12 cellular contexts compared by ENCODE assay signal in the genomic region with DNA sequence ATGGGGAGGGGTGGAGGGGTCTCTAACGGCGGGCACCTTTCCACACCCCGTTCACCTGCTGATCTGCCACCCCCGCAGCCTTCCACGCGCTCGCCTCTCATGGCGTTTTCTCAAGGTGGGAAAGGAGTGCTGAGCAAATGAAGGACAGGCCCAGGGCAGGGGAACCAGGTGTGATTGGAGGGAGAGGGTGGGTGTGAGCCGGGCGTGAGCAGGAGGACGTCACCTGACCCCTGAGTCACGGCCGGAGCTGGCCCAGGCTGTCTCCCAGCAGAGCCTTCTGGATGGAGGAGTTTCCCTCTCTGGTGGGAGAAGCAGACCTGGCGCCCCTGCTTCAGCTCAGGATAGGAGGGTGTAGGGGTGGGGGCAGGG. TPM values are rescaled to one million over a fixed set of nuclear protein-coding genes. Genes with fewer than 3 reads are reported as not detected.
DNase-seq lines count a peak whose midpoint lies in the region; TF ChIP-seq lines count a peak whose summit lies in the region.
"Had no signal": no experiment of that assay in that cellular context is flagged by ENCODE, and none has a peak within 500 bp of the region (broad histone marks: within the 10 kb centered on the region; RNA-seq: fewer than 3 reads in every experiment).

No MANE protein-coding gene starts in this region.

- peaks cover 14 to 33% of the 10 kb centered on the region in 2 experiments for H3K4me1 Mint-ChIP-seq in H9

- no peak overlapping the region for H4K5ac ChIP-seq in H9 (ENCODE audit: insufficient read length, low read depth, low read length)

- TF ChIP-seq POLR2A in stomach (IDR thresholded peaks at IDR 0.05): no peak

- H2BK120ac ChIP-seq in H9 (ENCODE audit: low read depth, low read length, poor library complexity, severe bottlenecking): no peak overlapping the region

- H3K27ac ChIP-seq in H9 (ENCODE audit: insufficient read length, low read depth, low read length) (no peak overlapping the region), stomach (peak overlapping the region in 2 of 5 donors; percentile 20 to 50)
- H3K27ac ChIP-seq: cardiac muscle cell had no signal

- H3K27me3 ChIP-seq in H9 (ENCODE audit: insufficient read depth, low read length): no peaks in the 10 kb centered on the region
- peaks cover 0 to 50% (median 0%) of the 10 kb centered on the region in 3 donors for H3K27me3 ChIP-seq in stomach
- H3K27me3 ChIP-seq: cardiac muscle cell had no signal

- H2BK20ac ChIP-seq in H9 (ENCODE audit: low read depth, low read length, poor library complexity, severe bottlenecking): no peak overlapping the region

- TF ChIP-seq CTCF in H9 (conservative IDR thresholded peaks at IDR 0.05): no peak
- no peak for TF ChIP-seq CTCF in stomach (IDR thresholded peaks at IDR 0.05)

- H4K20me1 ChIP-seq in H9 (ENCODE audit: control insufficient read depth, insufficient read depth, insufficient read length): no peaks in the 10 kb centered on the region

- DNase-seq in H9 (peak; percentile 70), amniotic epithelial cell (ENCODE audit: low read depth) (peak; percentile 60), kidney glomerular epithelial cell (lab: John Stamatoyannopoulos, UW) (peak; percentile 63), stomach (peak; percentile 70), NCI-H128 (lab: John Stamatoyannopoulos, UW; ENCODE audit: unreplicated experiment) (no peak), HCEC 1CT (no peak)
- DNase-seq in activated CD4-positive, CD25-positive, alpha-beta regulatory T cell treated with anti-CD3 and anti-CD28 coated beads, Interleukin-2, amount 50 U/mL, for 72 hours: no peak
- DNase-seq: activated CD4-positive, CD25-positive, alpha-beta regulatory T cell; C1 segment of cervical spinal cord; stimulated activated CD4-positive, alpha-beta T cell treated with anti-CD3 and anti-CD28 coated beads, Interleukin-15, amount 100 ng/mL, for 24 hours had no signal

- no peaks in the 10 kb centered on the region for H3K23me2 ChIP-seq in H9 (ENCODE audit: insufficient read length, low read depth, low read length, poor library complexity, severe bottlenecking)

- no peak overlapping the region for H3K4ac ChIP-seq in H9 (ENCODE audit: low read depth, low read length)

- no peaks in the 10 kb centered on the region for H3K36me3 Mint-ChIP-seq in H9 (ENCODE audit: insufficient read depth in 1 of 3, low read depth in 3 of 3)
- H3K36me3 Mint-ChIP-seq: activated naive CD4-positive, alpha-beta T cell treated with anti-CD3 and anti-CD28 coated beads, Interleukin-2, amount 50 U/mL, for 72 hours had no signal

- H3K14ac ChIP-seq in H9 (ENCODE audit: insufficient read depth, low read length): peak overlapping the region; percentile 4; the same call in 1 of the 2 replicates

- no peak overlapping the region for H2BK12ac ChIP-seq in H9 (ENCODE audit: insufficient read length, low read depth, low read length)

- no peak overlapping the region for H3K4me2 ChIP-seq in H9 (ENCODE audit: insufficient read depth, insufficient read length, low read length)

- H3K9me3 ChIP-seq in H9 (ENCODE audit: control insufficient read depth, low read depth, low read length) (no peaks in the 10 kb centered on the region), stomach (no peaks in the 10 kb centered on the region)

- TF ChIP-seq EP300 in stomach (IDR thresholded peaks at IDR 0.05): no peak

- H3K27me3 Mint-ChIP-seq in H9 (ENCODE audit: low read depth): peaks cover 18% of the 10 kb centered on the region

- no peak overlapping the region for H2AFZ ChIP-seq in H9 (ENCODE audit: low read length)

- no peak overlapping the region for H3K56ac ChIP-seq in H9 (ENCODE audit: insufficient read length, low read depth, low read length)

- no peaks in the 10 kb centered on the region for H3K9me3 Mint-ChIP-seq in H9
- H3K9me3 Mint-ChIP-seq: activated naive CD4-positive, alpha-beta T cell treated with anti-CD3 and anti-CD28 coated beads, Interleukin-2, amount 50 U/mL, for 72 hours had no signal

- no peak overlapping the region for H4K91ac ChIP-seq in H9 (ENCODE audit: insufficient read length, low read depth, low read length)

- no peak overlapping the region for H3T11ph ChIP-seq in H9 (ENCODE audit: low read length)

- no peak overlapping the region for H2BK5ac ChIP-seq in H9 (ENCODE audit: insufficient read length, low read length)

- intact Hi-C loops in stomach (cut with DNase I; ENCODE audit: low total_unique reads): loop anchor here (5.0 kb wide), 1 partner anchor 41 kb away; no protein-coding TSS in a partner anchor

- peak overlapping the region; percentile 5 for H3K18ac ChIP-seq in H9 (ENCODE audit: insufficient read length, low read depth, low read length)

- H2AK5ac ChIP-seq in H9 (ENCODE audit: insufficient read length, low read length): no peak overlapping the region

- no peaks in the 10 kb centered on the region for H3K36me3 ChIP-seq in stomach
- H3K36me3 ChIP-seq: cardiac muscle cell had no signal

- H3K79me2 ChIP-seq in H9 (ENCODE audit: insufficient read depth, low read length): no peaks in the 10 kb centered on the region

- H3K4me3 Mint-ChIP-seq in H9: no peak overlapping the region

- H3K27ac Mint-ChIP-seq in H9: peak overlapping the region in 1 of 3 experiments; percentile 15; a peak in 1 of 7 replicates
- H3K27ac Mint-ChIP-seq: activated naive CD4-positive, alpha-beta T cell treated with anti-CD3 and anti-CD28 coated beads, Interleukin-2, amount 50 U/mL, for 72 hours had no signal

- no peak overlapping the region for H3K23ac ChIP-seq in H9 (ENCODE audit: insufficient read length, low read depth, low read length)

- no peak overlapping the region for H3K9ac ChIP-seq in H9 (ENCODE audit: extremely low read depth, insufficient read length, low read length)

- H3K4me1 ChIP-seq in H9 (ENCODE audit: insufficient read depth, low read length): no peaks in the 10 kb centered on the region; the same call in 1 of the 2 replicates
- H3K4me1 ChIP-seq in stomach: peaks cover 0 to 35% (median 15%) of the 10 kb centered on the region in 4 donors

- no peak overlapping the region for H2BK15ac ChIP-seq in H9 (ENCODE audit: low read depth, low read length)

- no peaks in the 10 kb centered on the region for H3K79me1 ChIP-seq in H9 (ENCODE audit: insufficient read depth, low read depth, low read length, poor library complexity, severe bottlenecking)

- WGBS in H9 (ENCODE audit: extremely low coverage, insufficient read length, low lambda C conversion rate): no CpG with 5 or more reads among the region's 14 CpGs
- 17 to 45% (median 23%) methylated on average over 14 of the region's 14 CpGs for WGBS in stomach, 5 donors

- H3K4me3 ChIP-seq in stomach: no peak overlapping the region
- H3K4me3 ChIP-seq: cardiac muscle cell had no signal

- no peak overlapping the region for H4K8ac ChIP-seq in H9 (replicated peaks; ENCODE audit: insufficient read length, low read depth, low read length)

RNA-seq across cellular contexts. Expression of a gene that starts 14.0 kb away (rescaled TPM):
- 29.3 and 35.4 TPM in 2 replicates for total RNA-seq in H9 (2021)
- total RNA-seq in stomach: 10 to 100 TPM in 3 of 5 donors, 1 to 10 TPM in 2; 7.8 to 63.6 (median 10.3) TPM
- 10 to 100 TPM; 10.2 to 18.7 (median 12.3) TPM for polyA plus RNA-seq in stomach

RNA-seq across cellular contexts. Expression of a gene that starts 36.3 kb away (rescaled TPM):
- total RNA-seq in H9 (2021): 11.8 and 12.6 TPM in 2 replicates
- total RNA-seq in stomach: 10 to 100 TPM in 3 of 5 donors, 1 to 10 TPM in 1, not detected in 1; 8.3 to 36.5 (median 26.9) TPM
- 10 to 100 TPM; 13.3 to 17.9 (median 16.1) TPM for polyA plus RNA-seq in stomach

Comparison
In these comparisons a context has a peak if more than half of its experiments do, and no peak if none do; other contexts are left out.
1. DNase-seq: peak in H9 (single experiment), amniotic epithelial cell (single experiment), kidney glomerular epithelial cell (single experiment) and stomach (single experiment); none in NCI-H128 (single experiment), activated CD4-positive, CD25-positive, alpha-beta regulatory T cell treated with anti-CD3 and anti-CD28 coated beads, Interleukin-2, amount 50 U/mL, for 72 hours (single experiment) and HCEC 1CT (single experiment).